Comparison of ENCODE assay signal across 11 cellular contexts in genomic region chr5:390571-391491, GRCh38. TPM values are rescaled to one million over a fixed set of nuclear protein-coding genes. Genes with fewer than 3 reads are reported as not detected.
DNase-seq lines count a peak whose midpoint lies in the region; ATAC-seq and TF ChIP-seq lines count a peak whose summit lies in the region.
"Had no signal": no experiment of that assay in that cellular context is flagged by ENCODE, and none has a peak within 500 bp of the region (broad histone marks: within the 10 kb centered on the region; RNA-seq: fewer than 3 reads in every experiment).

No MANE protein-coding gene starts in this region.

- intact Hi-C loops in stomach (cut with DNase I; ENCODE audit: low total_unique reads), result no loop called here

- H3K9me3 ChIP-seq in hepatocyte (ENCODE audit: low read depth), result no peaks in the 10 kb centered on the region
- peaks cover 0 to 7% (median 2%) of the 10 kb centered on the region in 4 donors for H3K9me3 ChIP-seq in stomach
- H3K9me3 ChIP-seq: SJCRH30 had no signal

- H3K36me3 ChIP-seq in hepatocyte (replicated peaks; ENCODE audit: insufficient read depth, low read depth) (no peaks in the 10 kb centered on the region), stomach (no peaks in the 10 kb centered on the region)
- H3K36me3 ChIP-seq: SJCRH30 had no signal

- no peak for ATAC-seq in HG03520 (IDR thresholded peaks at IDR 0.05; ENCODE audit: unreplicated experiment)

- TF ChIP-seq CTCF in RWPE1 (conservative IDR thresholded peaks at IDR 0.05; ENCODE audit: low read depth) (no peak), hepatocyte (IDR thresholded peaks at IDR 0.05; ENCODE audit: poor library complexity) (no peak), stomach (IDR thresholded peaks at IDR 0.05) (no peak)

- no peaks in the 10 kb centered on the region for H3K27me3 ChIP-seq in hepatocyte
- H3K27me3 ChIP-seq in stomach, result peaks cover 0 to 25% (median 11%) of the 10 kb centered on the region in 3 donors
- H3K27me3 ChIP-seq: SJCRH30 had no signal

- H3K9me2 ChIP-seq in hepatocyte (replicated peaks; ENCODE audit: insufficient read depth), result no peaks in the 10 kb centered on the region

- no peak for TF ChIP-seq POLR2A in stomach (IDR thresholded peaks at IDR 0.05)

- DNase-seq in activated effector memory CD4-positive, alpha-beta T cell treated with anti-CD3 and anti-CD28 coated beads, Interleukin-2, amount 50 U/mL, for 16 hours, result peak; percentile 48
- no peak for DNase-seq in activated effector memory CD4-positive, alpha-beta T cell treated with Interleukin-2 at 50 U/mL for 16 hours
- DNase-seq in RWPE1 (ENCODE audit: low spot score) (peak; percentile 41), hepatocyte (ENCODE audit: low spot score) (peak; percentile 3), stomach (peak; percentile 24), NCI-H524 (lab: John Stamatoyannopoulos, UW) (no peak)
- DNase-seq in stimulated activated naive CD4-positive, alpha-beta T cell treated with Interleukin-2 at 50 U/mL for 16 hours (lab: John Stamatoyannopoulos, UW), result no peak
- DNase-seq: NCI-H446 treated with DMSO at 0.1 percent for 48 hours, SJCRH30 had no signal

- peaks cover 13% of the 10 kb centered on the region for H3K4me1 ChIP-seq in hepatocyte (ENCODE audit: insufficient read depth)
- H3K4me1 ChIP-seq in stomach, result no peaks in the 10 kb centered on the region

- no peaks in the 10 kb centered on the region for H3K79me2 ChIP-seq in hepatocyte

- POLR2A ChIA-PET in RWPE1 (lab: Yijun Ruan, JAX; ENCODE audit: low non-redundant PET), result no interaction called here

- no peak overlapping the region for H2AFZ ChIP-seq in hepatocyte

- no peaks in the 10 kb centered on the region for H4K20me1 ChIP-seq in hepatocyte (ENCODE audit: insufficient read depth, poor library complexity, severe bottlenecking)

- H3K4me3 ChIP-seq in hepatocyte (no peak overlapping the region), stomach (no peak overlapping the region)
- H3K4me3 ChIP-seq: SJCRH30, skin epidermis had no signal

- CTCF ChIA-PET in RWPE1 (lab: Yijun Ruan, JAX), result no interaction called here

- no peak overlapping the region for H3K4me2 ChIP-seq in hepatocyte

- no peak for TF ChIP-seq EP300 in stomach (IDR thresholded peaks at IDR 0.05)

- H3K27ac ChIP-seq in RWPE1 (peak overlapping the region; percentile 86), hepatocyte (no peak overlapping the region), stomach (no peak overlapping the region)
- H3K27ac ChIP-seq: SJCRH30 had no signal

- WGBS in hepatocyte (ENCODE audit: low lambda C conversion rate, missing lambda C conversion rate), result 78% methylated on average over 21 of the region's 37 CpGs
- 48 to 64% (median 56%) methylated on average over 19 to 37 of the region's 37 CpGs for whole genome bisulfite sequencing in stomach, 5 donors

RNA-seq across cellular contexts. Expression of gene EXOC3, which starts 52.1 kb away (rescaled TPM):
- total RNA-seq in hepatocyte, result 30.9 and 38.3 TPM in 2 replicates
- polyA plus RNA-seq in hepatocyte, result 36.1 and 45.3 TPM in 2 replicates
- 100 to 1,000 TPM in 1 of 5 donors, 10 to 100 TPM in 4; 52.7 to 133 (median 77.7) TPM for total RNA-seq in stomach
- 10 to 100 TPM; 29.9 to 38.8 (median 33.6) TPM for polyA plus RNA-seq in stomach

Comparison
In these comparisons a context has a peak if more than half of its experiments do, and no peak if none do; other contexts are left out.
1. DNase-seq: peak in activated effector memory CD4-positive, alpha-beta T cell treated with anti-CD3 and anti-CD28 coated beads, Interleukin-2, amount 50 U/mL, for 16 hours (single experiment), RWPE1 (single experiment), hepatocyte (single experiment) and stomach (single experiment); none in activated effector memory CD4-positive, alpha-beta T cell treated with Interleukin-2 at 50 U/mL for 16 hours (single experiment), NCI-H524 (0 of 2) and stimulated activated naive CD4-positive, alpha-beta T cell treated with Interleukin-2 at 50 U/mL for 16 hours (single experiment).